Comparison of ENCODE assay signal across 9 cellular contexts in the genomic region with DNA sequence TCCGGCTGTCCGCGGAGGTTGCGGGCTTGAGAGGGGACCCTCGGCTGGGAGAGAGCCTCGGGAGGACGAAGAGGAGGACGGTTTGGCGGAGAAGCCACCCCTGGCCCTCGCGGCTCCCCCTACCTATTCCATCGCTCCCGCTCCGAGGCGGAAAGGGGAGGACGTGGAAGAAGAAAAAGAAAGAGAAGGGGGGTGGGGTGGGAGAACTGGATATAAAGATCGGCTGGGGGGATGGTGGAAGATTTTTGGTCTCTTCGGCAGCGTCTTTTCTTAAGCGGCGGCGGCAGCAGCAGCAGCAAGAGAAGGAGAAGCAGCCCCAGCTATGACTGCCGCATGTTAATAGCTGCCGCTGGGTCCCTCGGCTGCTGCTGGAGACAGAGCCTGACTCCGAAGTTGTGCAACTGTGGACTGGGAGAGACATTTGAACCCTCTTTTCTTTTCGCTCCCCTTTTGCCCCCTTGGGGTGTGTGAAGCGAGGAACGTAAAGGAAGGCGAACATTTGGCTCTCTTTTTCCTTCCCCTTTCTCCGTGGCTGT. TPM values are rescaled to one million over a fixed set of nuclear protein-coding genes. Genes with fewer than 3 reads are reported as not detected.
A peak's percentile ranks its signal among the peaks of the same experiment; 100 is the strongest.
DNase-seq lines count a peak whose midpoint lies in the region; ATAC-seq and TF ChIP-seq lines count a peak whose summit lies in the region.
"Had no signal": no experiment of that assay in that cellular context is flagged by ENCODE, and none has a peak within 500 bp of the region (broad histone marks: within the 10 kb centered on the region; RNA-seq: fewer than 3 reads in every experiment).

No MANE protein-coding gene starts in this region.

- TF ChIP-seq CTCF in Peyer's patch (IDR thresholded peaks at IDR 0.05) (no peak), foreskin keratinocyte (conservative IDR thresholded peaks at IDR 0.05) (no peak), neutrophil (IDR thresholded peaks at IDR 0.05) (no peak)

- H3K27me3 ChIP-seq in Peyer's patch, result peaks cover 0 to 9% of the 10 kb centered on the region in 2 donors
- H3K27me3 ChIP-seq in foreskin keratinocyte, result peaks cover 43% of the 10 kb centered on the region
- H3K27me3 ChIP-seq in neutrophil, result peaks cover 100% of the 10 kb centered on the region

- ATAC-seq in foreskin keratinocyte, result peak; percentile 12
- ATAC-seq in GM21423 (IDR thresholded peaks at IDR 0.05; ENCODE audit: unreplicated experiment), result no peak
- no peak for ATAC-seq in HG03354 (IDR thresholded peaks at IDR 0.05; ENCODE audit: poor library complexity, severe bottlenecking, unreplicated experiment)
- no peak for ATAC-seq in HG02623 (IDR thresholded peaks at IDR 0.05; ENCODE audit: unreplicated experiment)
- ATAC-seq in HG03460 (IDR thresholded peaks at IDR 0.05; ENCODE audit: unreplicated experiment), result no peak
- ATAC-seq: HCT116 had no signal

- peak overlapping the region; percentile 28 to 58 (median 42) for H3K4me3 ChIP-seq in Peyer's patch
- peak overlapping the region; percentile 37 to 40 for H3K4me3 ChIP-seq in neutrophil (ENCODE audit: low read depth in 1 of 2, low read length in 1 of 2)

- H3K36me3 ChIP-seq in ES-I3 (ENCODE audit: insufficient read depth, low read length), result no peaks in the 10 kb centered on the region
- H3K36me3 ChIP-seq in Peyer's patch, result no peaks in the 10 kb centered on the region
- no peaks in the 10 kb centered on the region for H3K36me3 ChIP-seq in neutrophil

- H3K9me3 ChIP-seq in ES-I3 (ENCODE audit: control insufficient read depth, insufficient read depth, low read length) (no peaks in the 10 kb centered on the region), Peyer's patch (no peaks in the 10 kb centered on the region), neutrophil (no peaks in the 10 kb centered on the region)

- peak overlapping the region; percentile 79 for H3K9ac ChIP-seq in ES-I3 (ENCODE audit: low read depth, low read length)

- H3K27ac ChIP-seq in Peyer's patch (peak overlapping the region; percentile 25 to 76 (median 58)), foreskin keratinocyte (no peak overlapping the region), neutrophil (no peak overlapping the region)

- H3K4me1 ChIP-seq in ES-I3 (ENCODE audit: insufficient read depth, low read length) (peaks cover 17% of the 10 kb centered on the region), Peyer's patch (no peaks in the 10 kb centered on the region), foreskin keratinocyte (peaks cover 5% of the 10 kb centered on the region), neutrophil (ENCODE audit: control insufficient read depth in 1 of 2, insufficient read depth in 1 of 2, low read depth in 1 of 2, low read length in 1 of 2) (peaks cover 6 to 7% of the 10 kb centered on the region in 2 experiments)

- peak in 2 of 3 donors; percentile 37 to 51 for DNase-seq in Peyer's patch
- peak in 1 of 2 donors; percentile 45 for DNase-seq in foreskin keratinocyte

- no peak for TF ChIP-seq POLR2A in Peyer's patch (IDR thresholded peaks at IDR 0.05)

RNA-seq across cellular contexts. Expression of a gene that starts 0.9 kb away (rescaled TPM):
- total RNA-seq in Peyer's patch (10 to 100 TPM in 1 of 4 donors, 1 to 10 TPM in 3; 3.7 to 39.6 (median 9.1) TPM), foreskin keratinocyte (0.60 and 0.78 TPM in 2 replicates)
- polyA plus RNA-seq in foreskin keratinocyte, result 0.22 and 0.25 TPM in 2 replicates

Comparison
In these comparisons a context has a peak if more than half of its experiments do, and no peak if none do; other contexts are left out.
1. H3K27ac ChIP-seq: peak in Peyer's patch (4 of 4); none in foreskin keratinocyte (single experiment) and neutrophil (single experiment).